10 cellular contexts compared by ENCODE assay signal in genomic region chr10:91587710-91588638, GRCh38. TPM values are rescaled to one million over a fixed set of nuclear protein-coding genes. Genes with fewer than 3 reads are reported as not detected.
A peak's percentile ranks its signal among the peaks of the same experiment; 100 is the strongest.
DNase-seq lines count a peak whose midpoint lies in the region; ATAC-seq and TF ChIP-seq lines count a peak whose summit lies in the region.
"Had no signal": no experiment of that assay in that cellular context is flagged by ENCODE, and none has a peak within 500 bp of the region (broad histone marks: within the 10 kb centered on the region; RNA-seq: fewer than 3 reads in every experiment).

No MANE protein-coding gene starts in this region.

- H3K27ac Mint-ChIP-seq in naive thymus-derived CD4-positive, alpha-beta T cell, result no peak overlapping the region

- H3K4me1 ChIP-seq in naive thymus-derived CD4-positive, alpha-beta T cell (ENCODE audit: control insufficient read depth in 2 of 2, insufficient read depth in 2 of 2, low read length in 2 of 2), result no peaks in the 10 kb centered on the region

- POLR2A ChIA-PET in naive thymus-derived CD4-positive, alpha-beta T cell (lab: Charles Lee), result no interaction called here

- ATAC-seq in sciatic nerve (peak; percentile 42), GM21381 (IDR thresholded peaks at IDR 0.05; ENCODE audit: unreplicated experiment) (no peak)
- ATAC-seq in naive thymus-derived CD4-positive, alpha-beta T cell, result no peak

- H3K4me3 Mint-ChIP-seq in naive thymus-derived CD4-positive, alpha-beta T cell, result no peak overlapping the region

- peaks cover 3 to 33% (median 27%) of the 10 kb centered on the region in 5 donors for H3K27me3 Mint-ChIP-seq in naive thymus-derived CD4-positive, alpha-beta T cell

- no peak overlapping the region for H3K27ac ChIP-seq in naive thymus-derived CD4-positive, alpha-beta T cell (ENCODE audit: low read depth, low read length)

- no peaks in the 10 kb centered on the region for H3K36me3 Mint-ChIP-seq in naive thymus-derived CD4-positive, alpha-beta T cell

- peaks cover 0 to 2% (median 0%) of the 10 kb centered on the region in 11 donors for H3K9me3 Mint-ChIP-seq in naive thymus-derived CD4-positive, alpha-beta T cell

- CTCF ChIA-PET in naive thymus-derived CD4-positive, alpha-beta T cell (lab: Charles Lee), result no interaction called here

- intact Hi-C loops in sciatic nerve (cut with DNase I), result no loop called here
- intact Hi-C loops in naive thymus-derived CD4-positive, alpha-beta T cell (cut with micrococcal nuclease), result no loop called here

- H3K4me3 ChIP-seq in naive thymus-derived CD4-positive, alpha-beta T cell (ENCODE audit: low read length), result no peak overlapping the region

- DNase-seq in Daoy (ENCODE audit: low read depth), result peak; percentile 46
- peak; percentile 54 for DNase-seq in SK-MEL-5 (ENCODE audit: low read depth, low spot score)
- peak; percentile 50 for DNase-seq in fibroblast of the conjunctiva (ENCODE audit: low read depth)
- DNase-seq in sciatic nerve (ENCODE audit: low spot score), result no peak
- DNase-seq in naive thymus-derived CD4-positive, alpha-beta T cell, result no peak
- no peak for DNase-seq in cortex of kidney (lab: John Stamatoyannopoulos, UW)
- no peak for DNase-seq in GM13976 (ENCODE audit: low spot score)
- DNase-seq: DND-41, NCI-H2029 had no signal

- no peak for TF ChIP-seq CTCF in GM13976 (IDR thresholded peaks at IDR 0.05; ENCODE audit: borderline replicate concordance, control extremely low read depth, extremely low read depth, insufficient read depth, missing control alignments)

- in situ Hi-C loops in SK-MEL-5 (cut with HindIII; ENCODE audit: low pct_unique_long_range_greater_than_20kb, low sequenced_read_pairs) (no loop called here), GM13976 (cut with MboI; ENCODE audit: low sequenced_read_pairs, unreplicated experiment) (no loop called here)

- no peaks in the 10 kb centered on the region for H3K27me3 ChIP-seq in naive thymus-derived CD4-positive, alpha-beta T cell (ENCODE audit: control insufficient read depth in 2 of 2, insufficient read depth in 2 of 2, low read length in 2 of 2)

- no peaks in the 10 kb centered on the region for H3K4me1 Mint-ChIP-seq in naive thymus-derived CD4-positive, alpha-beta T cell

- no peaks in the 10 kb centered on the region for H3K36me3 ChIP-seq in naive thymus-derived CD4-positive, alpha-beta T cell (ENCODE audit: control insufficient read depth in 2 of 3, insufficient read depth in 3 of 3, low read length in 3 of 3)

- H3K9me3 ChIP-seq in naive thymus-derived CD4-positive, alpha-beta T cell (ENCODE audit: control insufficient read depth in 2 of 3, low read length in 3 of 3), result no peaks in the 10 kb centered on the region

RNA-seq across cellular contexts. Expression of gene PPP1R3C, which starts 44.9 kb away (rescaled TPM):
- total RNA-seq in Daoy (2014; rRNA removed; shearing (Covaris generic)), result 0.54 and 0.74 TPM in 2 replicates
- 12.2 and 13.2 TPM in 2 replicates for total RNA-seq in SK-MEL-5 (2014; rRNA removed; shearing (Covaris generic))
- 7.1 and 9.3 TPM in 2 replicates for polyA plus RNA-seq in SK-MEL-5 (2015; cell fraction: cytosol; rRNA removed)
- polyA plus RNA-seq in SK-MEL-5 (2015; cell fraction: nucleus; rRNA removed), result 3.9 and 6.4 TPM in 2 replicates
- 10.9 TPM for total RNA-seq in sciatic nerve
- total RNA-seq in naive thymus-derived CD4-positive, alpha-beta T cell, result under 1 TPM in 1 of 5 experiments, not detected in 4; 0.15 TPM
- polyA plus RNA-seq in naive thymus-derived CD4-positive, alpha-beta T cell, result not detected

Comparison
In these comparisons a context has a peak if more than half of its experiments do, and no peak if none do; other contexts are left out.
1. DNase-seq: peak in Daoy (single experiment), SK-MEL-5 (single experiment) and fibroblast of the conjunctiva (single experiment); none in sciatic nerve (single experiment), naive thymus-derived CD4-positive, alpha-beta T cell (0 of 9), cortex of kidney (single experiment) and GM13976 (single experiment).